1 cellular context compared by ENCODE assay signal in the genomic region with DNA sequence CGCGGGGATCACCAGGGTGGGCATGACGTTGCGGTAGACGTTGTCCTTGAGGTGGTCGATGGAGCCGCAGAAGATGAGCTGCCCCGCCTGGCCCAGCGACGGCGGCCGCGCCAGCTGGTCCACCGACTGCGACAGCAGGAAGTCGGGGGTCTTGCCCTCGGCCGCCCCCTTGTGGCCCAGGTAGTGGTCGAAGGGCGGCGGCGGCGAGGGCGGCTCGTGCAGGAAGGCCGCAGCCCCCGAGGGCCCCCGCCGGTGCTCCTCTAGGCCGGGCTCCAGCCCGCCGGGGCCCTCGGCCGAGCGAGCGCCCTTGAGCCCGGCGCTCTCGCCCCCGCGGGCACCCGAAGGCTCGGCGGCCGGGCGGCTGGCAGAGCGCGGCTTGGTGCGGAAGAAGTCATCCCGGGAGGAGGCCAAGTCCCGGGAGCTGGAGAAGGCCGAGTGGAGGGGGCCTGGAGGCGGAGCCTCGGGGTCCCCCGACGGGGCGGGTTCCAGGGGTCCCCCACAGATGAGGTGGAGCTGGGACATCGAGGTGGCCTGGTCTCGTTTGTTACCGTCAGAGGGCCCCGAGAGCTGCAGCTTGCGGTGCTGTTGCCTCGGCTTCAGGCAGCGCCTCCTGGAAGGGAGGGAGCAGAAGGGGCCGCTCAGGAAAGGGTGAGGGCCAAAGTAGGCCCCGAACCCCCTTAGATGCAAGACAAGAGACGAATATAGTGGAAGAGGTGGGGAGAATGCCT.
A peak's percentile ranks its signal among the peaks of the same experiment; 100 is the strongest.
TF ChIP-seq lines count a peak whose summit lies in the region.

No MANE protein-coding gene starts in this region.

TF ChIP-seq in K562, 482 proteins besides CTCF, POLR2A, EP300 and RAD21:
- TF ChIP-seq CTCFL (IDR thresholded peaks at IDR 0.05; ENCODE audit: borderline replicate concordance, insufficient read depth, low read depth, low read length, poor library complexity, severe bottlenecking) (peak; percentile 44), POLR2G (IDR thresholded peaks at IDR 0.05; ENCODE audit: low read depth, low read length) (peak; percentile 12; the same call in 1 of the 2 replicates), ZNF445 (CRISPR knock-in tag; IDR thresholded peaks at IDR 0.05; ENCODE audit: low read depth) (no peak)
